In genomic region chr3:31534036-31534435, GRCh38 we compare ENCODE assay signal across 8 cellular contexts. TPM values are rescaled to one million over a fixed set of nuclear protein-coding genes. Genes with fewer than 3 reads are reported as not detected.
DNase-seq lines count a peak whose midpoint lies in the region; ATAC-seq and TF ChIP-seq lines count a peak whose summit lies in the region.

No MANE protein-coding gene starts in this region.

- H4K20me1 ChIP-seq in MM.1S (ENCODE audit: insufficient read depth, low read length) = peaks cover 46% of the 10 kb centered on the region

- H3K27ac Mint-ChIP-seq in activated naive CD4-positive, alpha-beta T cell treated with anti-CD3 and anti-CD28 coated beads, Interleukin-2, amount 50 U/mL, for 72 hours = peak overlapping the region; percentile 97 to 98
- H3K27ac Mint-ChIP-seq in stimulated activated naive B cell treated with anti-CD40 and anti-IgM and Interleukin-4, amounts not matched to agents 10 μg/mL and 1 μg/mL and 100 μg/mL, for 72 hours = peak overlapping the region; percentile 94

- H3K27me3 Mint-ChIP-seq in stimulated activated naive B cell treated with anti-CD40 and anti-IgM and Interleukin-4, amounts not matched to agents 10 μg/mL and 1 μg/mL and 100 μg/mL, for 72 hours = no peaks in the 10 kb centered on the region

- H3K36me3 ChIP-seq in GM06990 (ENCODE audit: control insufficient read depth, insufficient read depth, low read length) (no peaks in the 10 kb centered on the region), MM.1S (replicated peaks; ENCODE audit: insufficient read depth, low read length) (no peaks in the 10 kb centered on the region; the same call in 1 of the 2 replicates), iPS-20b (ENCODE audit: insufficient read depth, low read depth, low read length) (no peaks in the 10 kb centered on the region)

- peaks cover 13 to 37% of the 10 kb centered on the region in 2 donors for H3K4me1 Mint-ChIP-seq in stimulated activated naive B cell treated with anti-CD40 and anti-IgM and Interleukin-4, amounts not matched to agents 10 μg/mL and 1 μg/mL and 100 μg/mL, for 72 hours

- H3K27me3 ChIP-seq in GM06990 (replicated peaks; ENCODE audit: control insufficient read depth, insufficient read depth, low read length) (no peaks in the 10 kb centered on the region), MM.1S (replicated peaks; ENCODE audit: insufficient read depth, low read length) (no peaks in the 10 kb centered on the region), iPS-20b (ENCODE audit: insufficient read depth, low read length) (no peaks in the 10 kb centered on the region)

- peak overlapping the region; percentile 79 for H3K4me2 ChIP-seq in MM.1S (ENCODE audit: low read depth, low read length)

- H3K36me3 Mint-ChIP-seq in activated naive CD4-positive, alpha-beta T cell treated with anti-CD3 and anti-CD28 coated beads, Interleukin-2, amount 50 U/mL, for 72 hours = peaks cover 21 to 37% of the 10 kb centered on the region in 2 donors
- peaks cover 1 to 3% of the 10 kb centered on the region in 2 donors for H3K36me3 Mint-ChIP-seq in stimulated activated naive B cell treated with anti-CD40 and anti-IgM and Interleukin-4, amounts not matched to agents 10 μg/mL and 1 μg/mL and 100 μg/mL, for 72 hours

- H3K9ac ChIP-seq in MM.1S (ENCODE audit: low read length) = peak overlapping the region; percentile 93; the same call in 1 of the 2 replicates
- peak overlapping the region; percentile 86; the same call in 1 of the 2 replicates for H3K9ac ChIP-seq in iPS-20b (ENCODE audit: low read depth, low read length)

- TF ChIP-seq CTCF in GM06990 (IDR thresholded peaks at IDR 0.05; ENCODE audit: insufficient read depth, low read length, poor library complexity, severe bottlenecking) = no peak
- no peak for TF ChIP-seq CTCF in MM.1S (IDR thresholded peaks at IDR 0.05; ENCODE audit: low read length)

- peak overlapping the region; percentile 98; the same call in 1 of the 2 replicates for H3K27ac ChIP-seq in MM.1S (ENCODE audit: low read length)
- no peak overlapping the region for H3K27ac ChIP-seq in iPS-20b (ENCODE audit: low read length)

- no peak overlapping the region for H2AFZ ChIP-seq in MM.1S (ENCODE audit: low read length)

- no peaks in the 10 kb centered on the region; the same call in 1 of the 2 replicates for H3K4me1 ChIP-seq in MM.1S (ENCODE audit: low read length)
- H3K4me1 ChIP-seq in iPS-20b (ENCODE audit: insufficient read depth, low read length) = peaks cover 49% of the 10 kb centered on the region; the same call in 1 of the 2 replicates

- ATAC-seq in activated naive CD4-positive, alpha-beta T cell treated with anti-CD3 and anti-CD28 coated beads, Interleukin-2, amount 50 U/mL, for 72 hours = peak in 1 of 2 donors; percentile 2
- ATAC-seq in stimulated activated naive B cell treated with anti-CD40 and anti-IgM and Interleukin-4, amounts not matched to agents 10 μg/mL and 1 μg/mL and 100 μg/mL, for 72 hours (replicated peaks) = no peak
- no peak for ATAC-seq in GM21825 (IDR thresholded peaks at IDR 0.05; ENCODE audit: unreplicated experiment)

- H3K79me2 ChIP-seq in MM.1S (ENCODE audit: low read length) = peaks cover 60% of the 10 kb centered on the region

- H3K4me3 Mint-ChIP-seq in stimulated activated naive B cell treated with anti-CD40 and anti-IgM and Interleukin-4, amounts not matched to agents 10 μg/mL and 1 μg/mL and 100 μg/mL, for 72 hours = peak overlapping the region; percentile 97 to 99

- H3K9me3 Mint-ChIP-seq in activated naive CD4-positive, alpha-beta T cell treated with anti-CD3 and anti-CD28 coated beads, Interleukin-2, amount 50 U/mL, for 72 hours = no peaks in the 10 kb centered on the region
- no peaks in the 10 kb centered on the region for H3K9me3 Mint-ChIP-seq in stimulated activated naive B cell treated with anti-CD40 and anti-IgM and Interleukin-4, amounts not matched to agents 10 μg/mL and 1 μg/mL and 100 μg/mL, for 72 hours

- H3F3A ChIP-seq in MM.1S (ENCODE audit: insufficient read depth, low read length) = peaks cover 16% of the 10 kb centered on the region

- DNase-seq in GM06990 (ENCODE audit: extremely low read depth, insufficient read length) (no peak), MM.1S (peak; percentile 51), activated gamma-delta T cell (lab: John Stamatoyannopoulos, UW) (no peak), hypothalamus (lab: John Stamatoyannopoulos, UW) (no peak)
- DNase-seq in activated naive CD4-positive, alpha-beta T cell treated with anti-CD3 and anti-CD28 coated beads, Interleukin-2, amount 50 U/mL, for 72 hours (ENCODE audit: low spot score in 2 of 2) = no peak
- no peak for DNase-seq in stimulated activated naive B cell treated with anti-CD40 and anti-IgM and Interleukin-4, amounts not matched to agents 10 μg/mL and 1 μg/mL and 100 μg/mL, for 72 hours

- H3K4me3 ChIP-seq in GM06990 (replicated peaks; ENCODE audit: low read depth, low read length) = peak overlapping the region; percentile 87
- peak overlapping the region; percentile 85 for H3K4me3 ChIP-seq in MM.1S (ENCODE audit: low read length)
- peak overlapping the region; percentile 90 for H3K4me3 ChIP-seq in iPS-20b (ENCODE audit: low read length)

- no peaks in the 10 kb centered on the region for H3K9me2 ChIP-seq in MM.1S (replicated peaks; ENCODE audit: insufficient read depth, low read length)

- H3K9me3 ChIP-seq in MM.1S (replicated peaks; ENCODE audit: insufficient read depth, low read length) (no peaks in the 10 kb centered on the region), iPS-20b (ENCODE audit: insufficient read depth, low read depth, low read length) (no peaks in the 10 kb centered on the region)

RNA-seq across cellular contexts. Expression of gene STT3B, which starts 1.3 kb away (rescaled TPM):
- 100 to 1,000 TPM in 1 of 2 donors, 10 to 100 TPM in 1; 93.5 to 132 TPM for total RNA-seq in activated naive CD4-positive, alpha-beta T cell treated with anti-CD3 and anti-CD28 coated beads, Interleukin-2, amount 50 U/mL, for 72 hours
